9 cellular contexts compared by ENCODE assay signal in the genomic region with DNA sequence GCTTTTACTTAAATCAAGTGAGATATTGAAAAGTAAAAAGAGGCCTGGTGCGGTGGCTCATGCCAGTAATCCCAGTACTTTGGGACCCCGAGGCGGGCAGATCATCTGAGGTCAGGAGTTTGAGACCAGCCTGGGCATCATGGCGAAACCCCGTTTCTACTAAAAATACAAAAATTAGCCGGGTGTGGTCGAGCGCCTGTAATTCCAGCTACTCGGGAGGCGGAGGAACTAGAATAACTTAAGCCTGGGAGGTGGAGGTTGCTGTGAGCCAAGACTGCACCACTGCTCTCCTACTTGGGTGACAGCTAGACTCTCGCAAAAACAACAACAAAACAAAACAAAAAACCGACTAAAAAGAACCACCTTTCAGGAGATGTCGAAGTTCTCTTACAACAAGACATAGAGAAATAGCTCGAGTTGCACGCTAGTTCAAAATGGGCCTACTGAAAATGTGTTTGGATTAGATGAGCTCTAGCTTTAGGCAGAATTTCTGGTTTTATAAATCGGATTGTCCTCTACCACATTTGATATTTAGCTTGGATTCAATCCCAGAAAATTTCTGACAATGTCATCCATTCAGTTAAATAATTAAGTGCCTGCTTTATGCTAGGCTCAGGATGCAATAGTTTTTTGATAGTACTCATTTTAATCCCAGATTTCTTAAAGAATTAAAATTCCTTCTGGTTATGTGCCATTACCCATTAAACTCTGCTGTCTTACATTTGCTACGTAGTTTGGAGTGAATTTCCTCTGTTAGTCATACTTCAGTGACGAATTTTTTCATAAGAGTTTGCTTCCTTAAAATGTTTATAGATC. TPM values are rescaled to one million over a fixed set of nuclear protein-coding genes. Genes with fewer than 3 reads are reported as not detected.
DNase-seq lines count a peak whose midpoint lies in the region; ATAC-seq and TF ChIP-seq lines count a peak whose summit lies in the region.
"Had no signal": no experiment of that assay in that cellular context is flagged by ENCODE, and none has a peak within 500 bp of the region (broad histone marks: within the 10 kb centered on the region; RNA-seq: fewer than 3 reads in every experiment).

No MANE protein-coding gene starts in this region.

- peaks cover 0 to 29% of the 10 kb centered on the region in 2 experiments; a peak in 3 of 4 replicates for H3K79me1 ChIP-seq in IMR-90 (ENCODE audit: low read depth in 1 of 2, low read length in 2 of 2)

- peak overlapping the region; percentile 88 to 96 (median 90) for H3K27ac Mint-ChIP-seq in nephron

- H4K20me1 ChIP-seq in IMR-90 (ENCODE audit: insufficient read depth, low read length) = peaks cover 14% of the 10 kb centered on the region

- BruUV-seq in IMR-90 (replicated peaks; lab: Mats Ljungman, UMichigan) = no TSS peak

- POLR2A ChIA-PET in IMR-90 (lab: Charles Lee; ENCODE audit: unreplicated experiment) = no interaction called here

- H2BK15ac ChIP-seq in IMR-90 (ENCODE audit: low read depth, low read length) = peak overlapping the region; percentile 54; the same call in 2 of the 3 replicates

- H3K4me3 ChIP-seq in IMR-90 (ENCODE audit: insufficient read depth, low read depth, low read length) = no peak overlapping the region

- no peak for TF ChIP-seq POLR2A in IMR-90 (IDR thresholded peaks at IDR 0.05; ENCODE audit: low read depth, low read length)

- peak overlapping the region; percentile 65 to 71 for H4K8ac ChIP-seq in IMR-90 (ENCODE audit: low read depth in 2 of 2, low read length in 2 of 2)

- peak overlapping the region; percentile 19; the same call in 1 of the 2 replicates for H3K9ac ChIP-seq in IMR-90 (ENCODE audit: low read depth, low read length)

- CTCF ChIA-PET in IMR-90 (lab: Yijun Ruan, JAX) = interaction anchor here (1.3 kb wide), 1 partner anchor 175 kb away, joined by 3 read pairs; no protein-coding TSS in a partner anchor

- H3K9me3 Mint-ChIP-seq in nephron = no peaks in the 10 kb centered on the region

- peak overlapping the region; percentile 19; the same call in 1 of the 2 replicates for H3K4ac ChIP-seq in IMR-90 (ENCODE audit: low read depth, low read length)

- H3K4me2 ChIP-seq in IMR-90 (ENCODE audit: low read depth, low read length) = no peak overlapping the region

- peaks cover 26% of the 10 kb centered on the region for H3K4me1 Mint-ChIP-seq in nephron

- H2BK5ac ChIP-seq in IMR-90 (ENCODE audit: low read depth, low read length, poor library complexity, severe bottlenecking) = peak overlapping the region; percentile 30

- 0 out of 2 replicates have a peak, but pooled peaks cover 2% of the 10 kb centered on the region for H3K4me1 ChIP-seq in IMR-90 (ENCODE audit: control insufficient read depth, insufficient read depth, low read length)

- intact Hi-C loops in IMR-90 (cut with micrococcal nuclease) = no loop called here

- H3K9me1 ChIP-seq in IMR-90 (ENCODE audit: insufficient read depth, low read length) = no peaks in the 10 kb centered on the region; the same call in 1 of the 2 replicates

- peak overlapping the region; percentile 72; the same call in 1 of the 2 replicates for H2BK20ac ChIP-seq in IMR-90 (ENCODE audit: low read depth, low read length)

- ATAC-seq in IMR-90 (ENCODE audit: low read depth) (no peak), HG02571 (IDR thresholded peaks at IDR 0.05; ENCODE audit: unreplicated experiment) (no peak), GM21576 (IDR thresholded peaks at IDR 0.05; ENCODE audit: unreplicated experiment) (no peak)

- H2BK120ac ChIP-seq in IMR-90 (ENCODE audit: low read depth, low read length) = peak overlapping the region; percentile 62

- H3K9me3 ChIP-seq in IMR-90 (ENCODE audit: control insufficient read depth, insufficient read depth, low read length) = no peaks in the 10 kb centered on the region

- no peak overlapping the region for H2AK9ac ChIP-seq in IMR-90 (replicated peaks; ENCODE audit: low read depth, low read length, poor library complexity)

- WGBS in IMR-90 (ENCODE audit: extremely low coverage in 2 of 2, insufficient read length in 1 of 2), 2 experiments = 88% methylated on average over 3 of the region's 18 CpGs; no CpG with 5 or more reads in 1 of the 2 experiments

- peak overlapping the region; percentile 15; the same call in 1 of the 2 replicates for H3K18ac ChIP-seq in IMR-90 (ENCODE audit: low read depth, low read length)

- no peaks in the 10 kb centered on the region for H3K36me3 Mint-ChIP-seq in nephron (ENCODE audit: low read depth)

- dilution Hi-C loops in IMR-90 (cut with HindIII; ENCODE audit: low sequenced_read_pairs, unreplicated experiment) = no loop called here

- DNase-seq in AG09319 (ENCODE audit: extremely low read depth, low read depth) (peak; percentile 38), IMR-90 (peak; percentile 85), dedifferentiated amniotic fluid mesenchymal stem cell (ENCODE audit: extremely low spot score) (peak; percentile 62), HUDEP-2 (lab: John Stamatoyannopoulos, UW; ENCODE audit: unreplicated experiment in 76 of 76) (no peak), COLO668 (lab: John Stamatoyannopoulos, UW; ENCODE audit: unreplicated experiment) (no peak)
- DNase-seq: NCI-H187 had no signal

- 0 out of 2 replicates have a peak overlapping the region, but pooled peaks have one; percentile 9 for H3K56ac ChIP-seq in IMR-90 (ENCODE audit: extremely low read depth, insufficient read depth, low read length)

- peak overlapping the region; percentile 58; the same call in 1 of the 2 replicates for H3K23ac ChIP-seq in IMR-90 (ENCODE audit: low read depth, low read length)

- TF ChIP-seq CTCF in AG09319 (IDR thresholded peaks at IDR 0.05; ENCODE audit: low read depth, low read length) (no peak), IMR-90 (conservative IDR thresholded peaks at IDR 0.05; ENCODE audit: low read depth, low read length) (no peak), nephron (IDR thresholded peaks at IDR 0.05; ENCODE audit: unreplicated experiment in 3 of 3) (no peak)

- no peak overlapping the region for H2AFZ ChIP-seq in IMR-90 (replicated peaks; ENCODE audit: low read length, poor library complexity)

- in situ Hi-C loops in IMR-90 (cut with MboI; ENCODE audit: low sequenced_read_pairs) = no loop called here

- peak overlapping the region; percentile 37; the same call in 1 of the 2 replicates for H4K91ac ChIP-seq in IMR-90 (ENCODE audit: insufficient read depth, low read depth, low read length)

- H4K5ac ChIP-seq in IMR-90 (ENCODE audit: low read depth, low read length) = peak overlapping the region; percentile 26

- H3K14ac ChIP-seq in IMR-90 (replicated peaks; ENCODE audit: low read depth, low read length) = peak overlapping the region; percentile 33; the same call in 1 of the 2 replicates

- peak overlapping the region; percentile 23; the same call in 1 of the 2 replicates for H2AK5ac ChIP-seq in IMR-90 (ENCODE audit: low read depth, low read length)

- H3K4me3 Mint-ChIP-seq in nephron = peak overlapping the region; percentile 50 to 84 (median 66)

- H3K27me3 ChIP-seq in IMR-90 (ENCODE audit: control insufficient read depth, insufficient read depth, low read length) = no peaks in the 10 kb centered on the region

- H3K27me3 Mint-ChIP-seq in nephron (ENCODE audit: low read depth) = no peaks in the 10 kb centered on the region

- peak overlapping the region; percentile 72 for H3K27ac ChIP-seq in IMR-90 (ENCODE audit: insufficient read depth, low read length)

- H3K36me3 ChIP-seq in IMR-90 (ENCODE audit: control insufficient read depth, insufficient read depth, low read length) = no peaks in the 10 kb centered on the region

- no peak for TF ChIP-seq RAD21 in IMR-90 (IDR thresholded peaks at IDR 0.05; ENCODE audit: low read length)

TF ChIP-seq in IMR-90, 13 proteins besides CTCF, POLR2A, EP300 and RAD21:
- TF ChIP-seq FOS (IDR thresholded peaks at IDR 0.05; ENCODE audit: low read depth, low read length) (no peak), CHD1 (IDR thresholded peaks at IDR 0.05; ENCODE audit: low read depth, low read length) (no peak), NFE2L2 (IDR thresholded peaks at IDR 0.05; ENCODE audit: low read depth, low read length) (no peak), CEBPB (IDR thresholded peaks at IDR 0.05; ENCODE audit: low read depth, low read length) (no peak), BHLHE40 (IDR thresholded peaks at IDR 0.05; ENCODE audit: low read depth, low read length) (no peak), RCOR1 (IDR thresholded peaks at IDR 0.05; ENCODE audit: insufficient replicate concordance, low read length) (no peak), MAFK (IDR thresholded peaks at IDR 0.05; ENCODE audit: low read depth, low read length) (no peak), RFX5 (IDR thresholded peaks at IDR 0.05; ENCODE audit: low read depth, low read length) (no peak), SMC3 (IDR thresholded peaks at IDR 0.05; ENCODE audit: low read depth, low read length) (no peak), MXI1 (IDR thresholded peaks at IDR 0.05; ENCODE audit: borderline replicate concordance, low read depth, low read length) (no peak), MAZ (IDR thresholded peaks at IDR 0.05; ENCODE audit: borderline replicate concordance, low read depth, low read length) (no peak)
- TF ChIP-seq, protein P1, sequence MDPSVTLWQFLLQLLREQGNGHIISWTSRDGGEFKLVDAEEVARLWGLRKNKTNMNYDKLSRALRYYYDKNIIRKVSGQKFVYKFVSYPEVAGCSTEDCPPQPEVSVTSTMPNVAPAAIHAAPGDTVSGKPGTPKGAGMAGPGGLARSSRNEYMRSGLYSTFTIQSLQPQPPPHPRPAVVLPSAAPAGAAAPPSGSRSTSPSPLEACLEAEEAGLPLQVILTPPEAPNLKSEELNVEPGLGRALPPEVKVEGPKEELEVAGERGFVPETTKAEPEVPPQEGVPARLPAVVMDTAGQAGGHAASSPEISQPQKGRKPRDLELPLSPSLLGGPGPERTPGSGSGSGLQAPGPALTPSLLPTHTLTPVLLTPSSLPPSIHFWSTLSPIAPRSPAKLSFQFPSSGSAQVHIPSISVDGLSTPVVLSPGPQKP (IDR thresholded peaks at IDR 0.05; ENCODE audit: borderline replicate concordance, low read depth, low read length) = no peak
- TF ChIP-seq, protein P2, sequence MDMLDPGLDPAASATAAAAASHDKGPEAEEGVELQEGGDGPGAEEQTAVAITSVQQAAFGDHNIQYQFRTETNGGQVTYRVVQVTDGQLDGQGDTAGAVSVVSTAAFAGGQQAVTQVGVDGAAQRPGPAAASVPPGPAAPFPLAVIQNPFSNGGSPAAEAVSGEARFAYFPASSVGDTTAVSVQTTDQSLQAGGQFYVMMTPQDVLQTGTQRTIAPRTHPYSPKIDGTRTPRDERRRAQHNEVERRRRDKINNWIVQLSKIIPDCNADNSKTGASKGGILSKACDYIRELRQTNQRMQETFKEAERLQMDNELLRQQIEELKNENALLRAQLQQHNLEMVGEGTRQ (IDR thresholded peaks at IDR 0.05; ENCODE audit: low read depth, low read length) = no peak

RNA-seq across cellular contexts. Expression of a gene that starts 1.9 kb away (rescaled TPM):
- total RNA-seq in IMR-90 (2012; rRNA removed) = 10.8 and 15.6 TPM in 2 replicates
- polyA plus RNA-seq in IMR-90 (2012; rRNA removed) = 7.3 and 9.5 TPM in 2 replicates
- 1.3 and 1.7 TPM in 2 replicates for polyA plus RNA-seq in IMR-90 (2012; cell fraction: cytosol; rRNA removed)
- polyA plus RNA-seq in IMR-90 (2012; cell fraction: nucleus; rRNA removed; ENCODE audit: low replicate concordance) = 4.9 and 39.2 TPM in 2 replicates

Comparison
In these comparisons a context has a peak if more than half of its experiments do, and no peak if none do; other contexts are left out.
1. DNase-seq: peak in AG09319 (single experiment), IMR-90 (single experiment) and dedifferentiated amniotic fluid mesenchymal stem cell (single experiment); none in HUDEP-2 (0 of 76) and COLO668 (single experiment).